In genomic region chr22:30005213-30005857, GRCh38 we compare ENCODE assay signal across 8 cellular contexts.
A peak's percentile ranks its signal among the peaks of the same experiment; 100 is the strongest.
DNase-seq lines count a peak whose midpoint lies in the region; ATAC-seq and TF ChIP-seq lines count a peak whose summit lies in the region.

No MANE protein-coding gene starts in this region.

- no peak overlapping the region for H3K9ac ChIP-seq in SU-DHL-6 (ENCODE audit: low read length)

- no peak overlapping the region for H3K27ac ChIP-seq in SU-DHL-6 (ENCODE audit: low read depth, low read length)
- peak overlapping the region in 3 of 10 donors; percentile 5 to 27 (median 23) for H3K27ac ChIP-seq in heart right ventricle

- peak; percentile 56 for ATAC-seq in activated naive CD8-positive, alpha-beta T cell treated with anti-CD3 and anti-CD28 coated beads, Interleukin-2, amount 50 U/mL, for 24 hours
- ATAC-seq in heart right ventricle (peak; percentile 79 to 93 (median 91)), GM21381 (IDR thresholded peaks at IDR 0.05; ENCODE audit: unreplicated experiment) (no peak)

- no peak overlapping the region for H3K27ac Mint-ChIP-seq in activated naive CD8-positive, alpha-beta T cell treated with anti-CD3 and anti-CD28 coated beads, Interleukin-2, amount 50 U/mL, for 24 hours

- H3K27me3 Mint-ChIP-seq in activated naive CD8-positive, alpha-beta T cell treated with anti-CD3 and anti-CD28 coated beads, Interleukin-2, amount 50 U/mL, for 24 hours = no peaks in the 10 kb centered on the region

- no peaks in the 10 kb centered on the region for H3F3A ChIP-seq in SU-DHL-6 (ENCODE audit: insufficient read depth)

- peaks cover 3 to 16% (median 12%) of the 10 kb centered on the region in 9 donors for H3K4me1 ChIP-seq in heart right ventricle

- no peaks in the 10 kb centered on the region for H4K20me1 ChIP-seq in SU-DHL-6 (ENCODE audit: low read depth, low read length)

- no peaks in the 10 kb centered on the region for H3K79me2 ChIP-seq in SU-DHL-6 (ENCODE audit: insufficient read depth, low read length)

- intact Hi-C loops in heart right ventricle (cut with DNase I) = loop anchor here in 9 of 10 donors (1.0 to 10.0 kb wide), 18 partner anchors 121 to 381 kb away; partner anchors contain the start of genes MTMR3 (in 4 of the 9), ASCC2 (in 2 of the 9), UQCR10 (in 2 of the 9) and ZMAT5 (in 2 of the 9)

- H3K4me3 ChIP-seq in SU-DHL-6 (ENCODE audit: insufficient read depth, low read length, poor library complexity, severe bottlenecking) = no peak overlapping the region
- H3K4me3 ChIP-seq in heart right ventricle = no peak overlapping the region

- 52 to 62% methylated on average over 3 of the region's 3 CpGs for WGBS in heart right ventricle, 2 donors

- H2AFZ ChIP-seq in SU-DHL-6 (ENCODE audit: low read depth, low read length, severe bottlenecking) = no peak overlapping the region

- H3K9me2 ChIP-seq in SU-DHL-6 (replicated peaks; ENCODE audit: insufficient read depth, low read length) = no peaks in the 10 kb centered on the region

- peak; percentile 98 for TF ChIP-seq CTCF in SU-DHL-6 (IDR thresholded peaks at IDR 0.05; ENCODE audit: insufficient read depth, low read length, poor library complexity, severe bottlenecking)
- peak; percentile 80 to 98 (median 96) for TF ChIP-seq CTCF in heart right ventricle (IDR thresholded peaks at IDR 0.05)

- H3K36me3 Mint-ChIP-seq in activated naive CD8-positive, alpha-beta T cell treated with anti-CD3 and anti-CD28 coated beads, Interleukin-2, amount 50 U/mL, for 24 hours (ENCODE audit: low read depth) = peaks cover 3% of the 10 kb centered on the region

- H3K9me3 Mint-ChIP-seq in activated naive CD8-positive, alpha-beta T cell treated with anti-CD3 and anti-CD28 coated beads, Interleukin-2, amount 50 U/mL, for 24 hours = no peaks in the 10 kb centered on the region

- no peaks in the 10 kb centered on the region for H3K36me3 ChIP-seq in SU-DHL-6 (ENCODE audit: low read length)
- peaks cover 0 to 98% (median 47%) of the 10 kb centered on the region in 9 donors for H3K36me3 ChIP-seq in heart right ventricle

- H3K9me3 ChIP-seq in SU-DHL-6 (ENCODE audit: insufficient read depth, low read length) (no peaks in the 10 kb centered on the region), heart right ventricle (no peaks in the 10 kb centered on the region)

- DNase-seq in EH (ENCODE audit: low read depth) (peak; percentile 76), LoVo (ENCODE audit: low spot score) (peak; percentile 64), heart right ventricle (peak; percentile 66 to 69), renal cortical epithelial cell (ENCODE audit: low read depth) (peak; percentile 55), NCI-H1048 (lab: John Stamatoyannopoulos, UW) (no peak)
- peak; percentile 72 for DNase-seq in activated naive CD8-positive, alpha-beta T cell treated with anti-CD3 and anti-CD28 coated beads, Interleukin-2, amount 50 U/mL, for 24 hours

- no peaks in the 10 kb centered on the region for H3K27me3 ChIP-seq in SU-DHL-6 (ENCODE audit: low read length)
- no peaks in the 10 kb centered on the region for H3K27me3 ChIP-seq in heart right ventricle

- no peak overlapping the region for H3K4me3 Mint-ChIP-seq in activated naive CD8-positive, alpha-beta T cell treated with anti-CD3 and anti-CD28 coated beads, Interleukin-2, amount 50 U/mL, for 24 hours

- H3K4me2 ChIP-seq in SU-DHL-6 (ENCODE audit: low read depth, low read length, poor library complexity, severe bottlenecking) = no peak overlapping the region

- peaks cover 6% of the 10 kb centered on the region for H3K4me1 Mint-ChIP-seq in activated naive CD8-positive, alpha-beta T cell treated with anti-CD3 and anti-CD28 coated beads, Interleukin-2, amount 50 U/mL, for 24 hours
